1 cellular context compared by ENCODE assay signal in the genomic region with DNA sequence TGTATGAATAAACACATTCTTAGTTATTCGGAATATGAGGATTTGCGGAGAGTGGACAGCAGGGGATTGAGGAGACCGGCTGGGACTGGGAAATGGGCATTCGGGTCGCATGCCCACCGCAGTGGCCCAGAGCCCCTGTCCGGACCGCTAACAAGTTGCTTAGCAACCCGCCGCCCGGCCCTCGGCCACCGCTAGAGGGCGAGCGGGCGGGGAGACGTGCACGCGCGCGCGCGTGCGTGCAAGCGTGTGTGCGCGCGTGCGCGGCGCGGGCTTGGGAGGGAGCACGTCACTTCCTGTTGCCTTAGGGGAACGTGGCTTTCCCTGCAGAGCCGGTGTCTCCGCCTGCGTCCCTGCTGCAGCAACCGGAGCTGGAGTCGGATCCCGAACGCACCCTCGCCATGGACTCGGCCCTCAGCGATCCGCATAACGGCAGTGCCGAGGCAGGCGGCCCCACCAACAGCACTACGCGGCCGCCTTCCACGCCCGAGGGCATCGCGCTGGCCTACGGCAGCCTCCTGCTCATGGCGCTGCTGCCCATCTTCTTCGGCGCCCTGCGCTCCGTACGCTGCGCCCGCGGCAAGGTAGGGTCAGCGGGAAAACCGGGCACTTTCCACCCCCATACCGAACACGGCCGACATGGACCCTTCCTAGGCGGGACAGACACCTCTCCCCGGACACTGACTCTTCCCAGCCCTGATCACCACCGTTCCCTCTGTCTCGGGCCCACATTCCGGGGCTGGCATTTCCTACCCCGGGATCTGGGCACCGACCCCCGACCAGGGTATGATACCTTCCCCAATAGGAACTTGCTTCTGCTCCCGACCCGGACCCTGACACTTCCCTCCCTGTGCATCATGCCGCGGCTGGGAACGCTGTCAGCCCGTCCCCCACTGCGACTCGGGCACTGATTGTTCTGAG.
TF ChIP-seq lines count a peak whose summit lies in the region.

Gene HM13, plus strand, starts transcription at position 289 of the 918 bp plus-strand sequence. Its CDS starts 110 bp downstream, at position 399.

TF ChIP-seq in A549, 52 proteins besides CTCF, POLR2A, EP300 and RAD21 (continued from another document):
- TF ChIP-seq, protein P1, sequence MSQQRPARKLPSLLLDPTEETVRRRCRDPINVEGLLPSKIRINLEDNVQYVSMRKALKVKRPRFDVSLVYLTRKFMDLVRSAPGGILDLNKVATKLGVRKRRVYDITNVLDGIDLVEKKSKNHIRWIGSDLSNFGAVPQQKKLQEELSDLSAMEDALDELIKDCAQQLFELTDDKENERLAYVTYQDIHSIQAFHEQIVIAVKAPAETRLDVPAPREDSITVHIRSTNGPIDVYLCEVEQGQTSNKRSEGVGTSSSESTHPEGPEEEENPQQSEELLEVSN (IDR thresholded peaks at IDR 0.05; ENCODE audit: borderline replicate concordance, low read depth): peak; percentile 75
- no peak for TF ChIP-seq EHMT2 (IDR thresholded peaks at IDR 0.05; ENCODE audit: low read depth)
- TF ChIP-seq HOXB13 (CRISPR knock-in tag; IDR thresholded peaks at IDR 0.05; ENCODE audit: low read depth): peak; percentile 85
- TF ChIP-seq ZSCAN20 (CRISPR knock-in tag; IDR thresholded peaks at IDR 0.05): peak; percentile 68; the same call in 1 of the 2 replicates
- no peak for TF ChIP-seq ZNF302 (CRISPR knock-in tag; IDR thresholded peaks at IDR 0.05)
- no peak for TF ChIP-seq ESRRA (IDR thresholded peaks at IDR 0.05; ENCODE audit: borderline replicate concordance, low read length)
- no peak for TF ChIP-seq TFCP2L1 (CRISPR knock-in tag; IDR thresholded peaks at IDR 0.05)
- no peak for TF ChIP-seq GATA3 (IDR thresholded peaks at IDR 0.05; ENCODE audit: borderline replicate concordance)
- peak; percentile 47 for TF ChIP-seq KDM5A (IDR thresholded peaks at IDR 0.05)
- TF ChIP-seq BHLHE40 (IDR thresholded peaks at IDR 0.05; ENCODE audit: low read depth, low read length): no peak
- TF ChIP-seq HDAC2 (IDR thresholded peaks at IDR 0.05): no peak
- TF ChIP-seq FOXS1 (CRISPR knock-in tag; IDR thresholded peaks at IDR 0.05): peak; percentile 91
- TF ChIP-seq RFX5 (IDR thresholded peaks at IDR 0.05): peak; percentile 30; the same call in 1 of the 2 replicates
- TF ChIP-seq, protein P2, sequence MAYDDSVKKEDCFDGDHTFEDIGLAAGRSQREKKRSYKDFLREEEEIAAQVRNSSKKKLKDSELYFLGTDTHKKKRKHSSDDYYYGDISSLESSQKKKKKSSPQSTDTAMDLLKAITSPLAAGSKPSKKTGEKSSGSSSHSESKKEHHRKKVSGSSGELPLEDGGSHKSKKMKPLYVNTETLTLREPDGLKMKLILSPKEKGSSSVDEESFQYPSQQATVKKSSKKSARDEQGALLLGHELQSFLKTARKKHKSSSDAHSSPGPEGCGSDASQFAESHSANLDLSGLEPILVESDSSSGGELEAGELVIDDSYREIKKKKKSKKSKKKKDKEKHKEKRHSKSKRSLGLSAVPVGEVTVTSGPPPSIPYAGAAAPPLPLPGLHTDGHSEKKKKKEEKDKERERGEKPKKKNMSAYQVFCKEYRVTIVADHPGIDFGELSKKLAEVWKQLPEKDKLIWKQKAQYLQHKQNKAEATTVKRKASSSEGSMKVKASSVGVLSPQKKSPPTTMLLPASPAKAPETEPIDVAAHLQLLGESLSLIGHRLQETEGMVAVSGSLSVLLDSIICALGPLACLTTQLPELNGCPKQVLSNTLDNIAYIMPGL (CRISPR knock-in tag; IDR thresholded peaks at IDR 0.05; ENCODE audit: borderline replicate concordance): no peak
- TF ChIP-seq, protein P3, sequence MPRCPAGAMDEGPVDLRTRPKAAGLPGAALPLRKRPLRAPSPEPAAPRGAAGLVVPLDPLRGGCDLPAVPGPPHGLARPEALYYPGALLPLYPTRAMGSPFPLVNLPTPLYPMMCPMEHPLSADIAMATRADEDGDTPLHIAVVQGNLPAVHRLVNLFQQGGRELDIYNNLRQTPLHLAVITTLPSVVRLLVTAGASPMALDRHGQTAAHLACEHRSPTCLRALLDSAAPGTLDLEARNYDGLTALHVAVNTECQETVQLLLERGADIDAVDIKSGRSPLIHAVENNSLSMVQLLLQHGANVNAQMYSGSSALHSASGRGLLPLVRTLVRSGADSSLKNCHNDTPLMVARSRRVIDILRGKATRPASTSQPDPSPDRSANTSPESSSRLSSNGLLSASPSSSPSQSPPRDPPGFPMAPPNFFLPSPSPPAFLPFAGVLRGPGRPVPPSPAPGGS (IDR thresholded peaks at IDR 0.05): peak; percentile 78
- TF ChIP-seq, protein P4, sequence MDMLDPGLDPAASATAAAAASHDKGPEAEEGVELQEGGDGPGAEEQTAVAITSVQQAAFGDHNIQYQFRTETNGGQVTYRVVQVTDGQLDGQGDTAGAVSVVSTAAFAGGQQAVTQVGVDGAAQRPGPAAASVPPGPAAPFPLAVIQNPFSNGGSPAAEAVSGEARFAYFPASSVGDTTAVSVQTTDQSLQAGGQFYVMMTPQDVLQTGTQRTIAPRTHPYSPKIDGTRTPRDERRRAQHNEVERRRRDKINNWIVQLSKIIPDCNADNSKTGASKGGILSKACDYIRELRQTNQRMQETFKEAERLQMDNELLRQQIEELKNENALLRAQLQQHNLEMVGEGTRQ (IDR thresholded peaks at IDR 0.05): 0 out of 2 replicates have a peak, but pooled peaks have one; percentile 8
- TF ChIP-seq RCOR1 (IDR thresholded peaks at IDR 0.05; ENCODE audit: low read depth, low read length): no peak
- no peak for TF ChIP-seq CBX8 (IDR thresholded peaks at IDR 0.05)
- no peak for TF ChIP-seq TP53 (CRISPR knock-in tag; IDR thresholded peaks at IDR 0.05)
- no peak for TF ChIP-seq CHD4 (IDR thresholded peaks at IDR 0.05; ENCODE audit: borderline replicate concordance)
- no peak for TF ChIP-seq HOXA7 (CRISPR knock-in tag; IDR thresholded peaks at IDR 0.05)
- TF ChIP-seq MYC (IDR thresholded peaks at IDR 0.05; ENCODE audit: borderline replicate concordance, low read length): peak; percentile 90
- no peak for TF ChIP-seq RNF2 (IDR thresholded peaks at IDR 0.05; ENCODE audit: borderline replicate concordance, low read depth)
- peak; percentile 94 for TF ChIP-seq HOXB5 (CRISPR knock-in tag; IDR thresholded peaks at IDR 0.05)
- TF ChIP-seq NPAS2 (CRISPR knock-in tag; IDR thresholded peaks at IDR 0.05; ENCODE audit: borderline replicate concordance): peak; percentile 54; the same call in 1 of the 2 replicates
- TF ChIP-seq CEBPB (IDR thresholded peaks at IDR 0.05): no peak
- TF ChIP-seq PHF8 (IDR thresholded peaks at IDR 0.05; ENCODE audit: borderline replicate concordance, low read depth): peak; percentile 87
- TF ChIP-seq MAX (IDR thresholded peaks at IDR 0.05): peak; percentile 95
- TF ChIP-seq KDM1A (IDR thresholded peaks at IDR 0.05; ENCODE audit: low read depth): no peak; the same call in 1 of the 2 replicates
- TF ChIP-seq ATOH8 (CRISPR knock-in tag; IDR thresholded peaks at IDR 0.05; ENCODE audit: low read depth): peak; percentile 93
